In genomic region chr9:22031664-22032411, GRCh38 we compare ENCODE assay signal across 29 cellular contexts. TPM values are rescaled to one million over a fixed set of nuclear protein-coding genes. Genes with fewer than 3 reads are reported as not detected.
A peak's percentile ranks its signal among the peaks of the same experiment; 100 is the strongest.
DNase-seq lines count a peak whose midpoint lies in the region; ATAC-seq and TF ChIP-seq lines count a peak whose summit lies in the region.
"Had no signal": no experiment of that assay in that cellular context is flagged by ENCODE, and none has a peak within 500 bp of the region (broad histone marks: within the 10 kb centered on the region; RNA-seq: fewer than 3 reads in every experiment).

No MANE protein-coding gene starts in this region.

- no peak overlapping the region for H3K4me2 ChIP-seq in PC-3 (ENCODE audit: low read length)

- no peaks in the 10 kb centered on the region for H3K36me3 Mint-ChIP-seq in activated T-cell treated with anti-CD3 and anti-CD28 coated beads, Interleukin-2, amount 50 U/mL, for 72 hours (ENCODE audit: insufficient read depth in 2 of 2)
- H3K36me3 Mint-ChIP-seq: activated naive CD8-positive, alpha-beta T cell treated with anti-CD3 and anti-CD28 coated beads for 36 hours; CD4-positive, alpha-beta memory T cell; memory B cell had no signal

- H3K9ac ChIP-seq in PC-3 (ENCODE audit: low read length): no peak overlapping the region

- no peaks in the 10 kb centered on the region for H3K79me2 ChIP-seq in PC-3 (ENCODE audit: low read length)

- H3K36me3 ChIP-seq in PC-3 (ENCODE audit: low read depth, low read length): no peaks in the 10 kb centered on the region
- H3K36me3 ChIP-seq: breast epithelium, HAP-1, suprapubic skin, upper lobe of left lung, WERI-Rb-1 had no signal

- H3K27ac Mint-ChIP-seq in activated T-cell treated with anti-CD3 and anti-CD28 coated beads, Interleukin-2, amount 50 U/mL, for 72 hours: no peak overlapping the region
- H3K27ac Mint-ChIP-seq: activated naive CD8-positive, alpha-beta T cell treated with anti-CD3 and anti-CD28 coated beads for 36 hours; memory B cell; nephron had no signal

- H3K27me3 Mint-ChIP-seq in activated T-cell treated with anti-CD3 and anti-CD28 coated beads, Interleukin-2, amount 50 U/mL, for 72 hours (ENCODE audit: low read depth): peaks cover 33% of the 10 kb centered on the region
- H3K27me3 Mint-ChIP-seq: CD4-positive, alpha-beta memory T cell; memory B cell had no signal

- H3K9me3 ChIP-seq in PC-3 (ENCODE audit: low read length): no peaks in the 10 kb centered on the region
- H3K9me3 ChIP-seq: breast epithelium, HAP-1, suprapubic skin, upper lobe of left lung had no signal

- H4K20me1 ChIP-seq in PC-3 (ENCODE audit: low read length): no peaks in the 10 kb centered on the region

- no peak for DNase-seq in activated T-cell treated with anti-CD3 and anti-CD28 coated beads, Interleukin-2, amount 50 U/mL, for 72 hours
- DNase-seq in activated T-cell treated with anti-CD3 and anti-CD28 coated beads for 4 hours (no peak), PC-3 (peak; percentile 40), epithelial cell of esophagus (ENCODE audit: low read depth) (peak; percentile 63), AG20443 (ENCODE audit: low spot score) (no peak), NCI-H2029 treated with DMSO at 0.1 percent for 48 hours (lab: John Stamatoyannopoulos, UW) (no peak), left cardiac atrium (no peak)
- DNase-seq: activated CD4-positive, alpha-beta T cell treated with anti-CD3 and anti-CD28 coated beads for 48 hours; activated effector memory CD4-positive, alpha-beta T cell treated with anti-CD3 and anti-CD28 coated beads, Interleukin-2, amount 50 U/mL, for 16 hours; activated naive CD8-positive, alpha-beta T cell treated with anti-CD3 and anti-CD28 coated beads for 36 hours; anterior cingulate cortex; CD4-positive, alpha-beta memory T cell; hippocampal formation; NCI-H1105 treated with DMSO at 0.1 percent for 48 hours; NCI-H526; NK-92 treated with Interleukin-12 subunit alpha and Interleukin-12 subunit beta, amount 100 ng/mL, for 24 hours; SHP77; stimulated activated naive CD4-positive, alpha-beta T cell treated with Interleukin-2 at 50 U/mL for 16 hours; T1000; upper lobe of left lung; WERI-Rb-1 had no signal

- peak overlapping the region; percentile 44 for H3K27ac ChIP-seq in PC-3 (ENCODE audit: low read length)
- H3K27ac ChIP-seq: breast epithelium, suprapubic skin, upper lobe of left lung, WERI-Rb-1 had no signal

- no TSS peak for BruUV-seq in PC-3 (replicated peaks; lab: Mats Ljungman, UMichigan)

- peaks cover 7% of the 10 kb centered on the region for H3K4me1 Mint-ChIP-seq in activated T-cell treated with anti-CD3 and anti-CD28 coated beads, Interleukin-2, amount 50 U/mL, for 72 hours (ENCODE audit: low read depth)
- H3K4me1 Mint-ChIP-seq: nephron had no signal

- no peak overlapping the region for H3K4me3 ChIP-seq in PC-3 (ENCODE audit: low read length)
- no peak overlapping the region for H3K4me3 ChIP-seq in epithelial cell of esophagus (ENCODE audit: low read length)
- H3K4me3 ChIP-seq: breast epithelium, HAP-1, suprapubic skin, upper lobe of left lung had no signal

- no peaks in the 10 kb centered on the region for H3K9me2 ChIP-seq in PC-3 (replicated peaks; ENCODE audit: low read length)

- H3K4me3 Mint-ChIP-seq in activated T-cell treated with anti-CD3 and anti-CD28 coated beads, Interleukin-2, amount 50 U/mL, for 72 hours: no peak overlapping the region
- H3K4me3 Mint-ChIP-seq: activated naive CD8-positive, alpha-beta T cell treated with anti-CD3 and anti-CD28 coated beads for 36 hours; CD4-positive, alpha-beta memory T cell; memory B cell; nephron had no signal

- POLR2A ChIA-PET in PC-3 (lab: Charles Lee; ENCODE audit: unreplicated experiment): interaction anchor here (0.6 kb wide), 1 partner anchor 206 kb away, joined by 3 read pairs; no protein-coding TSS in a partner anchor

- H3K27me3 ChIP-seq in PC-3 (ENCODE audit: low read length): no peaks in the 10 kb centered on the region
- H3K27me3 ChIP-seq: breast epithelium, suprapubic skin, upper lobe of left lung had no signal

- no peaks in the 10 kb centered on the region for H3F3A ChIP-seq in PC-3 (ENCODE audit: low read length, unreplicated experiment)

- ATAC-seq in activated T-cell treated with anti-CD3 and anti-CD28 coated beads, Interleukin-2, amount 50 U/mL, for 72 hours (replicated peaks in 1 of 2): peak; percentile 34 to 43
- ATAC-seq in PC-3 (no peak), GM19463 (IDR thresholded peaks at IDR 0.05; ENCODE audit: unreplicated experiment) (no peak), left cardiac atrium (no peak)

- intact Hi-C loops in PC-3 (cut with micrococcal nuclease): no loop called here
- intact Hi-C loops in left cardiac atrium (cut with DNase I): loop anchor here in 1 of 2 donors (10.0 kb wide), 1 partner anchor 217 kb away; no protein-coding TSS in a partner anchor

- no peak overlapping the region for H2AFZ ChIP-seq in PC-3 (ENCODE audit: low read length)

- CTCF ChIA-PET in PC-3 (lab: Charles Lee): no interaction called here

- H3K9me3 Mint-ChIP-seq in activated T-cell treated with anti-CD3 and anti-CD28 coated beads, Interleukin-2, amount 50 U/mL, for 72 hours: no peaks in the 10 kb centered on the region
- H3K9me3 Mint-ChIP-seq: activated naive CD8-positive, alpha-beta T cell treated with anti-CD3 and anti-CD28 coated beads for 36 hours; CD4-positive, alpha-beta memory T cell; memory B cell; nephron had no signal

- peaks cover 36% of the 10 kb centered on the region for H3K4me1 ChIP-seq in PC-3 (ENCODE audit: insufficient read depth, low read length)
- H3K4me1 ChIP-seq: breast epithelium had no signal

- TF ChIP-seq CTCF in PC-3 (conservative IDR thresholded peaks at IDR 0.05; ENCODE audit: low read depth, low read length) (no peak), epithelial cell of esophagus (IDR thresholded peaks at IDR 0.05; ENCODE audit: insufficient read depth, low read depth, low read length, missing control alignments) (no peak)

RNA-seq across cellular contexts. Expression of gene CDKN2B, which starts 22.7 kb away (rescaled TPM):
- 1 to 10 TPM in 1 of 2 donors, not detected in 1; 1.3 TPM for total RNA-seq in activated T-cell treated with anti-CD3 and anti-CD28 coated beads, Interleukin-2, amount 50 U/mL, for 72 hours
- total RNA-seq in PC-3 (2014; rRNA removed) (32.2 and 32.7 TPM in 2 replicates), left cardiac atrium (1 to 10 TPM; 3.6 to 7.9 TPM)
- total RNA-seq: A172; activated naive CD8-positive, alpha-beta T cell treated with anti-CD3 and anti-CD28 coated beads for 36 hours; Daoy had no signal

RNA-seq across cellular contexts. Expression of gene CDKN2B-AS1, which starts 37.2 kb away (rescaled TPM):
- 1 to 10 TPM in 1 of 2 donors, under 1 TPM in 1; 0.70 to 1.0 TPM for total RNA-seq in activated T-cell treated with anti-CD3 and anti-CD28 coated beads, Interleukin-2, amount 50 U/mL, for 72 hours
- 0.40 and 2.0 TPM in 2 replicates for total RNA-seq in PC-3 (2014; rRNA removed)
- total RNA-seq in left cardiac atrium: under 1 TPM in 1 of 2 donors, not detected in 1; 0.13 TPM
- total RNA-seq: A172, Daoy had no signal

RNA-seq across cellular contexts. Expression of gene CDKN2A, which starts 37.6 kb away (rescaled TPM):
- 1 to 10 TPM; 2.8 to 5.0 TPM for total RNA-seq in activated T-cell treated with anti-CD3 and anti-CD28 coated beads, Interleukin-2, amount 50 U/mL, for 72 hours
- 273 and 293 TPM in 2 replicates for total RNA-seq in PC-3 (2014; rRNA removed)
- under 1 TPM in 1 of 2 donors, not detected in 1; 0.24 TPM for total RNA-seq in left cardiac atrium
- total RNA-seq: A172, Daoy had no signal

Comparison
In these comparisons a context has a peak if more than half of its experiments do, and no peak if none do; other contexts are left out.
1. ATAC-seq: peak in activated T-cell treated with anti-CD3 and anti-CD28 coated beads, Interleukin-2, amount 50 U/mL, for 72 hours (2 of 2); none in PC-3 (single experiment), GM19463 (single experiment) and left cardiac atrium (0 of 2).
2. DNase-seq: peak in PC-3 (single experiment) and epithelial cell of esophagus (single experiment); none in activated T-cell treated with anti-CD3 and anti-CD28 coated beads, Interleukin-2, amount 50 U/mL, for 72 hours (0 of 2), activated T-cell treated with anti-CD3 and anti-CD28 coated beads for 4 hours (single experiment), AG20443 (single experiment), NCI-H2029 treated with DMSO at 0.1 percent for 48 hours (single experiment) and left cardiac atrium (single experiment).
3. RNA of gene CDKN2A, which starts 37.6 kb away (total RNA-seq): 273 to 293 TPM in PC-3; 2.8 to 5.0 TPM in activated T-cell treated with anti-CD3 and anti-CD28 coated beads, Interleukin-2, amount 50 U/mL, for 72 hours and 0.24 TPM in left cardiac atrium; every median in the first group is over 10 times any median in the second.